11 cellular contexts compared by ENCODE assay signal in the genomic region with DNA sequence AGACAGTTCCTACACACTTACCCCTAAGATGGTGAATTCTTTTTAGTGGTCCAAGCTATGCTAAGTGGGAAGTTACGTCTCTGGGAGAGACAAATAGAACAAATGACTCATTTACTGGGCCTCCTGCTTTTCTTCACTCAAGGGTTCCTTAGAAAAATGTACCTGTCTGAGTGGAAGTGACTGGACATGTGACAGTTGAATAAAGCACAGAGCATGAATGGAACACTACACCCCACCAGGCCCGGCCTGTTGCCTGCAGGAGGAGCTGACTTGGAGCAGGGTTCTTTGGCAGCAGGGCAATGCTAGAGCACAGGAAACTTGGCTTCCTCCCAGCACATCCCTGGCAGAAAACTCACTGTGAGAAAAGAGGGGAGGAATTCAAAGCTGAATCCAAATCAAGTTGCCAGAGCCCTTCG.
A peak's percentile ranks its signal among the peaks of the same experiment; 100 is the strongest.
DNase-seq lines count a peak whose midpoint lies in the region; ATAC-seq and TF ChIP-seq lines count a peak whose summit lies in the region.
"Had no signal": no experiment of that assay in that cellular context is flagged by ENCODE, and none has a peak within 500 bp of the region (broad histone marks: within the 10 kb centered on the region; RNA-seq: fewer than 3 reads in every experiment).

No MANE protein-coding gene starts in this region.

- H3K27ac Mint-ChIP-seq in osteocyte (ENCODE audit: unreplicated experiment) = peak overlapping the region; percentile 54

- no peaks in the 10 kb centered on the region for H3K27me3 Mint-ChIP-seq in osteocyte (ENCODE audit: unreplicated experiment)

- H3K9me3 Mint-ChIP-seq in osteocyte (ENCODE audit: unreplicated experiment) = no peaks in the 10 kb centered on the region

- no peak overlapping the region for H3K4me3 Mint-ChIP-seq in osteocyte (ENCODE audit: unreplicated experiment)

- POLR2A ChIA-PET in BJ (lab: Charles Lee) = no interaction called here

- H3K36me3 Mint-ChIP-seq in osteocyte (ENCODE audit: unreplicated experiment) = no peaks in the 10 kb centered on the region

- TF ChIP-seq CTCF in BJ (IDR thresholded peaks at IDR 0.05; ENCODE audit: insufficient read depth, low read depth, low read length) = no peak
- no peak for TF ChIP-seq CTCF in osteocyte (IDR thresholded peaks at IDR 0.05)

- no peak overlapping the region for H3K4me3 ChIP-seq in BJ (ENCODE audit: low read depth, low read length)
- H3K4me3 ChIP-seq: BLaER1 treated with 17β-estradiol and CSF1 and Interleukin-3, amounts not matched to agents 10 nM and 100 nM; SJSA1 had no signal

- H3K4me1 Mint-ChIP-seq in osteocyte (ENCODE audit: unreplicated experiment) = peaks cover 11% of the 10 kb centered on the region

- no peaks in the 10 kb centered on the region for H3K36me3 ChIP-seq in BJ (ENCODE audit: control insufficient read depth, insufficient read depth, low read length)
- H3K36me3 ChIP-seq: BLaER1 treated with 17β-estradiol and CSF1 and Interleukin-3, amounts not matched to agents 10 nM and 100 nM; SJSA1 had no signal

- H3K27me3 ChIP-seq in BJ (ENCODE audit: control insufficient read depth, insufficient read depth, low read length) = no peaks in the 10 kb centered on the region
- H3K27me3 ChIP-seq: BLaER1 treated with 17β-estradiol and CSF1 and Interleukin-3, amounts not matched to agents 10 nM and 100 nM; SJSA1 had no signal

- DNase-seq in BJ (ENCODE audit: low read depth) (peak; percentile 4), amniotic epithelial cell (ENCODE audit: low read depth) (peak; percentile 36), globus pallidus (ENCODE audit: low spot score) (peak; percentile 59), osteocyte (ENCODE audit: extremely low spot score, unreplicated experiment) (no peak), germinal center (ENCODE audit: low spot score) (no peak), GM19240 (ENCODE audit: insufficient read length, low spot score) (no peak)
- DNase-seq: Karpas-422 had no signal

- CTCF ChIA-PET in BJ (lab: Yijun Ruan, JAX) = interaction anchor here (0.5 to 1.4 kb wide), 3 partner anchors 12 to 101 kb away, joined by 3 read pairs; no protein-coding TSS in a partner anchor

- ATAC-seq in GM19397 (IDR thresholded peaks at IDR 0.05; ENCODE audit: unreplicated experiment) = no peak
- ATAC-seq in GM21390 (IDR thresholded peaks at IDR 0.05; ENCODE audit: unreplicated experiment) = no peak

Comparison
In these comparisons a context has a peak if more than half of its experiments do, and no peak if none do; other contexts are left out.
1. DNase-seq: peak in BJ (single experiment), amniotic epithelial cell (single experiment) and globus pallidus (single experiment); none in osteocyte (single experiment), germinal center (single experiment) and GM19240 (single experiment).